ENCODE assay signal across 27 cellular contexts in the genomic region with DNA sequence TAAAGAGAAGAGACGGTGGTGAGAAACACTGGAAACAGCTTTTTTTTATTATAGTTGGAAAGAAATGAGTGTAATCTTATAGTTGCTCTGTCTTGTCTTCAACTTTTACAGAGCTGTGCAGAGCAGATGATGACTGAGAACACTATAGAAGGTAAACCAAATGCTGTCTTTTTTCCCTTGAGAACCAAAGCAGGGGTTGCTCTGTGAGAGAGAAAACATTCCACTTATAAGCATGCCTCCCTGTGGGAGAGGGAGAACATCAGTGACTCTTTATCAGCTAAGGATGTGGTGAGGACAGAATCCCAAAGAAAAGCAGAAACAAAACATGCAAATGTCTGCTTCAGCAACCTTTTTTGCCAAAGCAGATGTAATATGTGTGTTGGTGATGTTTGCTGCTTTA.
"Had no signal": no experiment of that assay in that cellular context is flagged by ENCODE, and none has a peak within 500 bp of the region (broad histone marks: within the 10 kb centered on the region; RNA-seq: fewer than 3 reads in every experiment).

No MANE protein-coding gene starts in this region.

- H3K27me3 ChIP-seq: adrenal gland, Peyer's patch, SJCRH30 had no signal

- H3K4me1 ChIP-seq: adrenal gland, Peyer's patch, SJCRH30 had no signal

- ATAC-seq: activated CD4-positive, alpha-beta T cell treated with anti-CD3 and anti-CD28 coated beads for 36 hours; activated T-cell treated with anti-CD3 and anti-CD28 coated beads, Interleukin-2, amount 50 U/mL, for 72 hours; K562 had no signal

- H3K36me3 ChIP-seq: adrenal gland, Peyer's patch, SJCRH30, WERI-Rb-1 had no signal

- H3K4me2 ChIP-seq: SK-N-SH had no signal

- H3K9me3 ChIP-seq: adrenal gland, Peyer's patch, SJCRH30, SK-N-SH had no signal

- H3K27ac ChIP-seq: adrenal gland, Peyer's patch, RWPE1, SJCRH30, WERI-Rb-1 had no signal

- H3K4me3 ChIP-seq: adrenal gland, K562, Peyer's patch, SJCRH30 had no signal

- DNase-seq: activated CD4-positive, alpha-beta memory T cell treated with anti-CD3 and anti-CD28 coated beads, Interleukin-2, amount 10 ng/mL, durations not matched to agents 7 days and 5 days; activated CD4-positive, alpha-beta T cell treated with anti-CD3 and anti-CD28 coated beads for 36 hours; activated CD4-positive, alpha-beta T cell treated with anti-CD3 and anti-CD28 coated beads, Interleukin-2, amount 50 U/mL, for 1 hour; activated gamma-delta T cell treated with Interleukin-2 at 50 U/mL for 16 hours; activated naive CD4-positive, alpha-beta T cell treated with anti-CD3 and anti-CD28 coated beads, Interleukin-2, amount 50 U/mL, for 16 hours; activated naive CD8-positive, alpha-beta T cell treated with anti-CD3 and anti-CD28 coated beads, Interleukin-2, amount 10 ng/mL, durations not matched to agents 7 days and 5 days; activated T-cell treated with anti-CD3 and anti-CD28 coated beads, Interleukin-2, amount 50 U/mL, for 72 hours; adrenal gland; anterior cingulate cortex; Karpas-422; NCI-H1048; NCI-H1930; NCI-H2107; NCI-H2171 treated with DMSO at 0.1 percent for 48 hours; NCI-H226; NCI-H526 treated with DMSO at 0.1 percent for 48 hours; NCI-H82; NK-92 treated with Interleukin-12 subunit alpha and Interleukin-12 subunit beta, amount 100 ng/mL, for 24 hours; OCI-M1; Peyer's patch; Right ventricle myocardium superior; SJCRH30; SK-N-SH; T-helper 1 cell; WERI-Rb-1 had no signal
